In the genomic region with DNA sequence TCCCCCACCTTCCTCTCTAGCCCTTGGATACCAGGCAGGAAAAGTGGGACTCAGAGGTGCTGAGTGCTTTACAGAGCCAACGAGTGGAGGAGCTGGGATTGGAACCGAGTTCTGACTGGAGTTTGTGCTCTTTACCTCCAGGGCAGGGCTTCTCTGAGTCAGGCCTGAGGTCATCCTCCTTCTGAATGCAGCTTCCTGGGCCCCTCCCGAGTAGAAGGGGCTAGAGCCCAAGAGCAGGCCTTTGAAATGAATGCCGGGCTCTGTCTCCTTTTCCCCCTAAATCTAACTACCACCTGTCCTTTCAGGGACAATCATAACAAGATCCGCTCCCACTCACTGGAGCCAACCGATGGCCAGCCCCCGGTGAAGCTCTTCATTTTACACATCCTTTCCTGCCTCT, we compare ENCODE assay signal across 22 cellular contexts. TPM values are rescaled to one million over a fixed set of nuclear protein-coding genes. Genes with fewer than 3 reads are reported as not detected.
"Had no signal": no experiment of that assay in that cellular context is flagged by ENCODE, and none has a peak within 500 bp of the region (broad histone marks: within the 10 kb centered on the region; RNA-seq: fewer than 3 reads in every experiment).

No MANE protein-coding gene starts in this region.

- H3K4me3 ChIP-seq: esophagus muscularis mucosa, gastrocnemius medialis, heart right ventricle, psoas muscle, right lobe of liver, suprapubic skin, thyroid gland, upper lobe of left lung, uterus had no signal

- H3K4me1 ChIP-seq: gastrocnemius medialis, psoas muscle, right lobe of liver, uterus had no signal

- DNase-seq: effector memory CD8-positive, alpha-beta T cell; gastrocnemius medialis; heart right ventricle; hypothalamus; midbrain; occipital lobe; psoas muscle; retina; right lobe of liver; stimulated activated CD4-positive, alpha-beta T cell treated with anti-CD3 and anti-CD28 coated beads, Interleukin-4, amount 100 ng/mL, for 1 hour; stimulated activated CD8-positive, alpha-beta memory T cell treated with anti-CD3 and anti-CD28 coated beads, Interleukin-4, amount 100 ng/mL, for 48 hours; stimulated activated naive CD8-positive, alpha-beta T cell treated with anti-CD3 and anti-CD28 coated beads, Interleukin-15, Interleukin-2, amounts not matched to agents 100 U/mL and 50 U/mL, for 24 hours; thyroid gland; upper lobe of left lung; uterus had no signal

- FAIRE-seq: islet of Langerhans had no signal

- ATAC-seq: effector memory CD8-positive, alpha-beta T cell; gastrocnemius medialis; heart right ventricle; left lobe of liver; natural killer cell treated with Interleukin-12 subunit alpha and Interleukin-12 subunit beta and Interleukin-15 and Interleukin-18, amount 100 ng/mL, for 72 hours; psoas muscle; right lobe of liver; stimulated activated effector memory CD8-positive, alpha-beta T cell treated with anti-CD3 and anti-CD28 coated beads, Interleukin-12 subunit alpha, Interleukin-12 subunit beta, amount 100 ng/mL, for 72 hours; stimulated activated naive CD8-positive, alpha-beta T cell treated with anti-CD3 and anti-CD28 coated beads, Interleukin-15, Interleukin-2, amounts not matched to agents 100 U/mL and 50 U/mL, for 24 hours had no signal

- H3K9me3 ChIP-seq: esophagus muscularis mucosa, gastrocnemius medialis, heart right ventricle, psoas muscle, right lobe of liver, suprapubic skin, thyroid gland, upper lobe of left lung, uterus had no signal

- H3K36me3 ChIP-seq: esophagus muscularis mucosa, gastrocnemius medialis, heart right ventricle, right lobe of liver, thyroid gland, upper lobe of left lung, uterus had no signal

- H3K27me3 ChIP-seq: right lobe of liver, thyroid gland, upper lobe of left lung, uterus had no signal

- H3K27ac ChIP-seq: epithelial cell of prostate, esophagus muscularis mucosa, gastrocnemius medialis, heart right ventricle, psoas muscle, right lobe of liver, suprapubic skin, thyroid gland, upper lobe of left lung, uterus had no signal

RNA-seq across cellular contexts. Expression of a gene that starts 12.7 kb away (rescaled TPM):
- total RNA-seq: left lobe of liver; natural killer cell treated with Interleukin-12 subunit alpha and Interleukin-12 subunit beta and Interleukin-15 and Interleukin-18, amount 100 ng/mL, for 72 hours had no signal
